In genomic region chr2:7045601-7046590, GRCh38 we compare ENCODE assay signal across 27 cellular contexts.
"Had no signal": no experiment of that assay in that cellular context is flagged by ENCODE, and none has a peak within 500 bp of the region (broad histone marks: within the 10 kb centered on the region; RNA-seq: fewer than 3 reads in every experiment).

No MANE protein-coding gene starts in this region.

- H3K27ac ChIP-seq: epithelial cell of prostate, gastrocnemius medialis, hepatocyte, skin epidermis, suprapubic skin, tibial nerve had no signal

- H3K27me3 Mint-ChIP-seq: activated CD4-positive, alpha-beta T cell treated with anti-CD3 and anti-CD28 coated beads for 36 hours; central memory CD8-positive, alpha-beta T cell had no signal

- H3K4me3 ChIP-seq: gastrocnemius medialis, hepatocyte, mucosa of descending colon, skin epidermis, suprapubic skin, tibial nerve had no signal

- ATAC-seq: activated CD4-positive, alpha-beta T cell treated with anti-CD3 and anti-CD28 coated beads for 36 hours; gastrocnemius medialis; left ventricle myocardium superior; mucosa of descending colon; sciatic nerve had no signal

- H3K9me3 Mint-ChIP-seq: central memory CD8-positive, alpha-beta T cell; nephron; T-helper 1 cell treated with Interleukin-12 subunit alpha and Interleukin-12 subunit beta and Interleukin-4 antibody, amounts not matched to agents 30 μg/mL and 1 μg/mL, for 36 hours had no signal

- H3K27me3 ChIP-seq: gastrocnemius medialis, hepatocyte, suprapubic skin, tibial nerve had no signal

- H3K9me3 ChIP-seq: gastrocnemius medialis, mucosa of descending colon, suprapubic skin, tibial nerve had no signal

- H3K4me3 Mint-ChIP-seq: activated CD4-positive, alpha-beta T cell treated with anti-CD3 and anti-CD28 coated beads for 36 hours; central memory CD8-positive, alpha-beta T cell; dendritic cell treated with granulocyte-macrophage colony-stimulating factor and Interleukin-4, amounts not matched to agents 40 ng/mL and 50 ng/mL, for 4 days; nephron; T-helper 1 cell treated with Interleukin-12 subunit alpha and Interleukin-12 subunit beta and Interleukin-4 antibody, amounts not matched to agents 30 μg/mL and 1 μg/mL, for 36 hours had no signal

- DNase-seq: activated CD4-positive, alpha-beta T cell treated with anti-CD3 and anti-CD28 coated beads for 36 hours; activated CD4-positive, CD25-positive, alpha-beta regulatory T cell; activated CD8-positive, alpha-beta memory T cell treated with anti-CD3 and anti-CD28 coated beads, Interleukin-2, amount 50 U/mL, for 4 hours; activated gamma-delta T cell treated with Interleukin-2 at 50 U/mL for 16 hours; activated naive CD4-positive, alpha-beta T cell treated with anti-CD3 and anti-CD28 coated beads, Interleukin-2, amount 50 U/mL, for 16 hours; activated T-cell treated with anti-CD3 and anti-CD28 coated beads, Interleukin-2, amount 50 U/mL, for 1 hour; anterior cingulate cortex; effector CD8-positive, alpha-beta T cell; gastrocnemius medialis; glutamatergic neuron; islet precursor cell; left ventricle myocardium superior; stimulated activated CD4-positive, alpha-beta T cell treated with anti-CD3 and anti-CD28 coated beads, Interleukin-12 subunit alpha, Interleukin-12 subunit beta, amount 100 ng/mL, for 4 hours; stimulated activated naive CD4-positive, alpha-beta T cell; SW 1271; T-helper 9 cell had no signal

- H3K27ac Mint-ChIP-seq: activated CD4-positive, alpha-beta T cell treated with anti-CD3 and anti-CD28 coated beads for 36 hours; dendritic cell treated with granulocyte-macrophage colony-stimulating factor and Interleukin-4, amounts not matched to agents 40 ng/mL and 50 ng/mL, for 4 days; nephron; T-helper 1 cell treated with Interleukin-12 subunit alpha and Interleukin-12 subunit beta and Interleukin-4 antibody, amounts not matched to agents 30 μg/mL and 1 μg/mL, for 36 hours had no signal

- H3K36me3 ChIP-seq: suprapubic skin had no signal

- H3K4me1 ChIP-seq: suprapubic skin had no signal
